ENCODE assay signal across 8 cellular contexts in the genomic region with DNA sequence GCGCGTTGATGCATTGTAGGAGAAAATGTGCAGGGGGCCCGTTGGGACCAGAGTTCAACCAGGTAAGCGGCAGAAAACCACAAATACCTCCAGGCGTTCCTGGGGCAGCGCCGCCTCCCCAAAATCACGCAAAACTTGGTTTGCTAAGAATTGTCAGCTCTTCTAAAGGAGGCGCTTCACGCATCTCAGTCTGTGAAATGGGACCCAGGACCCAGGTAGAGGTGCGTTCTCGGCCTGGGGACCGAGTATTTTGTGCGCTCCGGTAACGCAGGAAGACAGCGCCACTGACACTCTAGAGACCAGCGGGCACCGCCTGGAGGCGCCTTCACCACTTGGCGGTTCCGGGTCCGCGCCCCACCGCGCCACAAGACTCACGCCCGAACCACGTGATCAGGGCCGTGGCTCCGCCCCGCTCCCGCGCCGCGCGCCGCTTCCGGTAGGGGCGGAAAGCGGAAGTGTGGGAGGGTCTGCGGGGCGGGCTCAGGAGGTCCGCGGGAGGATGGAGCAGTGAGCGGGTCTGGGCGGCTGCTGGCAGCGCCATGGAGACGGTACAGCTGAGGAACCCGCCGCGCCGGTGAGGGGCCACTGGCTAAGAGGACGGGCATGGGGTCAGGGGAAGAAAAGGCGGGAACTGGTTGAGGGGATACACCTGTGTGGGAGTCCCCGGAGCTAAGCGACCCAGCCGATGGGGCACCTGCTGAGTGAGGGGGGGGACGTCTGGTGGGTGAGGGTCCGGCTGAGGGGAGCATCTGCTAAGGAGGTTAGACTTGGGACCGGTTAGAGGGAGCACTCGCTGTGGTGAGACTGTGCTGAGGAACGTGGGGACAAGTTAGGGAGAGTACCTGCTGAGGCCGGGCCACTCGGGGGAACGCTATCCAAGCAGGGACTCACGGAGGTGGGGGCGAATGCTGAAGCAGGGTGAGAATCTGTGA. TPM values are rescaled to one million over a fixed set of nuclear protein-coding genes. Genes with fewer than 3 reads are reported as not detected.
A peak's percentile ranks its signal among the peaks of the same experiment; 100 is the strongest.
DNase-seq lines count a peak whose midpoint lies in the region; ATAC-seq and TF ChIP-seq lines count a peak whose summit lies in the region.

A gene (plus strand): TSS at position 483 of the 932 bp plus-strand sequence. CDS start 57 bp downstream, at position 540.

- no peaks in the 10 kb centered on the region for H3K9me3 ChIP-seq in adipocyte (ENCODE audit: control insufficient read depth, low read length)
- no peaks in the 10 kb centered on the region for H3K9me3 ChIP-seq in upper lobe of left lung

- H3K36me3 ChIP-seq in adipocyte (ENCODE audit: control insufficient read depth, insufficient read depth, low read length, severe bottlenecking) (no peaks in the 10 kb centered on the region), upper lobe of left lung (no peaks in the 10 kb centered on the region)

- ATAC-seq in HG02763 (IDR thresholded peaks at IDR 0.05; ENCODE audit: unreplicated experiment) (peak; percentile 77), upper lobe of left lung (ENCODE audit: low FRiP score in 2 of 2) (peak; percentile 98 to 99)

- intact Hi-C loops in cardiac septum (cut with DNase I) (no loop called here), posterior cingulate gyrus (cut with DNase I) (loop anchor here (2.0 kb wide), 1 partner anchor 81 kb away; a partner anchor contains a TSS)

- peak within 1 kb of the TSS; percentile 94 for H3K9ac ChIP-seq in adipocyte (ENCODE audit: low read length)

- peak; percentile 53 for DNase-seq in NCI-H1417 treated with DMSO at 0.1 percent for 48 hours (lab: John Stamatoyannopoulos, UW)
- peak; percentile 95 for DNase-seq in SW480 (ENCODE audit: low spot score)
- peak; percentile 97 for DNase-seq in adipocyte (ENCODE audit: low read depth)
- DNase-seq in cardiac septum (ENCODE audit: low spot score): peak; percentile 97
- DNase-seq in posterior cingulate gyrus: peak; percentile 89 to 99 (median 93)
- peak; percentile 97 to 100 for DNase-seq in upper lobe of left lung

- H3K27ac ChIP-seq in upper lobe of left lung: peak within 1 kb of the TSS; percentile 82 to 97 (median 90)

- H3K4me3 ChIP-seq in adipocyte (ENCODE audit: low read length) (peak within 1 kb of the TSS; percentile 100), upper lobe of left lung (peak within 1 kb of the TSS; percentile 63 to 98 (median 90))

- peak in 3 of 4 donors; percentile 74 to 96 (median 83) for TF ChIP-seq POLR2A in upper lobe of left lung (IDR thresholded peaks at IDR 0.05)

- WGBS in upper lobe of left lung, 2 donors: 2 to 4% methylated on average over 34 to 56 of the region's 68 CpGs

- peak in 1 of 4 donors; percentile 85 for TF ChIP-seq EP300 in upper lobe of left lung (IDR thresholded peaks at IDR 0.05)

- H3K27me3 ChIP-seq in adipocyte (replicated peaks; ENCODE audit: control insufficient read depth, insufficient read depth, low read length) (no peaks in the 10 kb centered on the region), upper lobe of left lung (no peaks in the 10 kb centered on the region)

- peak; percentile 68 for TF ChIP-seq CTCF in GM12874 (IDR thresholded peaks at IDR 0.05; ENCODE audit: insufficient read depth, low read depth, low read length)
- peak; percentile 49 to 86 (median 76) for TF ChIP-seq CTCF in upper lobe of left lung (IDR thresholded peaks at IDR 0.05)

- peaks cover 10% of the 10 kb centered on the region for H3K4me1 ChIP-seq in adipocyte (ENCODE audit: control insufficient read depth, insufficient read depth, low read length)
- H3K4me1 ChIP-seq in upper lobe of left lung: peaks cover 26 to 38% (median 31%) of the 10 kb centered on the region in 4 donors

RNA-seq across cellular contexts. Expression of the gene that starts here (rescaled TPM):
- 11.3 TPM for total RNA-seq in cardiac septum
- 10 to 100 TPM; 31.0 to 76.1 (median 44.1) TPM for total RNA-seq in upper lobe of left lung

Comparison
In these comparisons a context has a peak if more than half of its experiments do, and no peak if none do; other contexts are left out.
1. Peak in every context shown above with its lines: DNase-seq, ATAC-seq, H3K4me3 ChIP-seq and H3K27ac ChIP-seq.